ENCODE assay signal across 8 cellular contexts in genomic region chr7:129825005-129825553, GRCh38.
A peak's percentile ranks its signal among the peaks of the same experiment; 100 is the strongest.
DNase-seq lines count a peak whose midpoint lies in the region; ATAC-seq, FAIRE-seq and TF ChIP-seq lines count a peak whose summit lies in the region.

No MANE protein-coding gene starts in this region.

- no peaks in the 10 kb centered on the region for H3F3A ChIP-seq in neural cell (ENCODE audit: insufficient read depth, low read length, poor library complexity, severe bottlenecking)

- H3K36me3 Mint-ChIP-seq in CD8-positive, alpha-beta T cell, result no peaks in the 10 kb centered on the region
- no peaks in the 10 kb centered on the region for H3K36me3 Mint-ChIP-seq in activated T-cell treated with anti-CD3 and anti-CD28 coated beads, Interleukin-2, amount 50 U/mL, for 4 hours (ENCODE audit: insufficient read depth)

- H3K4me3 ChIP-seq in CD8-positive, alpha-beta T cell (ENCODE audit: low read depth, low read length), result peak overlapping the region; percentile 74
- H3K4me3 ChIP-seq in neural cell (ENCODE audit: low read length) (peak overlapping the region; percentile 63), aorta (ENCODE audit: low read length in 2 of 2) (peak overlapping the region; percentile 29 to 76)

- TF ChIP-seq EP300 in neural cell (conservative IDR thresholded peaks at IDR 0.05; ENCODE audit: poor library complexity, severe bottlenecking), result no peak

- POLR2A ChIA-PET in CD8-positive, alpha-beta T cell (lab: Charles Lee), result interaction anchor here (1.5 kb wide), 1 partner anchor 8 kb away, joined by 3 read pairs; no protein-coding TSS in a partner anchor

- H3K4me1 ChIP-seq in CD8-positive, alpha-beta T cell (ENCODE audit: insufficient read depth, low read length), result no peaks in the 10 kb centered on the region
- H3K4me1 ChIP-seq in foreskin keratinocyte (peaks cover 7% of the 10 kb centered on the region), aorta (ENCODE audit: control insufficient read depth in 1 of 2, insufficient read depth in 2 of 2, low read length in 2 of 2) (peaks cover 0 to 2% of the 10 kb centered on the region in 2 donors)

- H3K9me3 ChIP-seq in CD8-positive, alpha-beta T cell (ENCODE audit: low read length), result no peaks in the 10 kb centered on the region
- no peaks in the 10 kb centered on the region for H3K9me3 ChIP-seq in neural cell (ENCODE audit: low read length)
- H3K9me3 ChIP-seq in aorta (ENCODE audit: control insufficient read depth, low read length), result no peaks in the 10 kb centered on the region

- H3K27ac ChIP-seq in CD8-positive, alpha-beta T cell (ENCODE audit: low read depth, low read length), result no peak overlapping the region
- H3K27ac ChIP-seq in foreskin keratinocyte (peak overlapping the region; percentile 38), neural cell (ENCODE audit: low read length) (peak overlapping the region; percentile 12), aorta (ENCODE audit: low read depth in 1 of 2, low read length in 2 of 2) (peak overlapping the region in 1 of 2 donors; percentile 46)

- ATAC-seq in CD8-positive, alpha-beta T cell, result peak; percentile 43
- peak; percentile 41 for ATAC-seq in HG03342 (IDR thresholded peaks at IDR 0.05; ENCODE audit: unreplicated experiment)
- ATAC-seq in activated T-cell treated with anti-CD3 and anti-CD28 coated beads, Interleukin-2, amount 50 U/mL, for 4 hours, result peak; percentile 62 to 68
- peak; percentile 70 for ATAC-seq in foreskin keratinocyte
- peak; percentile 81 for ATAC-seq in aorta (ENCODE audit: low FRiP score)

- no peak overlapping the region for H3K4me2 ChIP-seq in neural cell (ENCODE audit: low read length)

- peak overlapping the region; percentile 18 for H3K27ac Mint-ChIP-seq in CD8-positive, alpha-beta T cell

- H2AFZ ChIP-seq in neural cell (ENCODE audit: low read depth, low read length), result no peak overlapping the region

- WGBS in aorta, 2 donors, result 1% methylated on average over 18 to 23 of the region's 23 CpGs

- no peaks in the 10 kb centered on the region for H4K20me1 ChIP-seq in neural cell (ENCODE audit: insufficient read depth)

- FAIRE-seq in GM19239 (lab: Jason Lieb, UNC), result peak; percentile 64

- no peaks in the 10 kb centered on the region for H3K79me2 ChIP-seq in neural cell (replicated peaks; ENCODE audit: insufficient read depth, low read length)

- intact Hi-C loops in CD8-positive, alpha-beta T cell (cut with DNase I, micrococcal nuclease), result loop anchor here (1.0 to 5.0 kb wide), 12 partner anchors 43 to 483 kb away; no protein-coding TSS in a partner anchor
- intact Hi-C loops in aorta (cut with DNase I), result loop anchor here (2.0 to 10.0 kb wide), 7 partner anchors 37 to 600 kb away; partner anchors contain the start of genes UBE2H (in 2 of the 2), AHCYL2 (in 1 of the 2) and NRF1 (in 1 of the 2)

- no peaks in the 10 kb centered on the region for H3K9me3 Mint-ChIP-seq in CD8-positive, alpha-beta T cell
- H3K9me3 Mint-ChIP-seq in activated T-cell treated with anti-CD3 and anti-CD28 coated beads, Interleukin-2, amount 50 U/mL, for 4 hours, result no peaks in the 10 kb centered on the region

- no peaks in the 10 kb centered on the region for H3K9me2 ChIP-seq in neural cell (ENCODE audit: insufficient read depth, low read length)

- H3K27me3 Mint-ChIP-seq in CD8-positive, alpha-beta T cell (ENCODE audit: low read depth), result no peaks in the 10 kb centered on the region
- H3K27me3 Mint-ChIP-seq in activated T-cell treated with anti-CD3 and anti-CD28 coated beads, Interleukin-2, amount 50 U/mL, for 4 hours (ENCODE audit: low read depth), result no peaks in the 10 kb centered on the region

- no peaks in the 10 kb centered on the region for H3K27me3 ChIP-seq in CD8-positive, alpha-beta T cell (ENCODE audit: insufficient read depth, low read length)
- H3K27me3 ChIP-seq in foreskin keratinocyte, result no peaks in the 10 kb centered on the region
- H3K27me3 ChIP-seq in neural cell (ENCODE audit: insufficient read depth, low read depth, low read length), result no peaks in the 10 kb centered on the region
- no peaks in the 10 kb centered on the region for H3K27me3 ChIP-seq in aorta (ENCODE audit: control insufficient read depth in 1 of 2, insufficient read depth in 2 of 2, low read length in 1 of 2)

- H3K9ac ChIP-seq in neural cell (ENCODE audit: low read length), result peak overlapping the region; percentile 58

- peaks cover 15% of the 10 kb centered on the region for H3K4me1 Mint-ChIP-seq in CD8-positive, alpha-beta T cell (ENCODE audit: low read depth)
- H3K4me1 Mint-ChIP-seq in activated T-cell treated with anti-CD3 and anti-CD28 coated beads, Interleukin-2, amount 50 U/mL, for 4 hours (ENCODE audit: low read depth), result peaks cover 12% of the 10 kb centered on the region

- no peak for TF ChIP-seq RAD21 in neural cell (conservative IDR thresholded peaks at IDR 0.05)

- H3K36me3 ChIP-seq in CD8-positive, alpha-beta T cell (ENCODE audit: insufficient read depth, low read length), result no peaks in the 10 kb centered on the region
- no peaks in the 10 kb centered on the region for H3K36me3 ChIP-seq in neural cell (ENCODE audit: insufficient read depth, low read length)
- no peaks in the 10 kb centered on the region for H3K36me3 ChIP-seq in aorta (ENCODE audit: control insufficient read depth in 1 of 2, insufficient read depth in 2 of 2, low read length in 1 of 2)

- no peak for TF ChIP-seq CTCF in CD8-positive, alpha-beta T cell (IDR thresholded peaks at IDR 0.05)
- TF ChIP-seq CTCF in foreskin keratinocyte (conservative IDR thresholded peaks at IDR 0.05) (peak; percentile 62), neural cell (IDR thresholded peaks at IDR 0.05; ENCODE audit: poor library complexity, severe bottlenecking) (no peak)

- CTCF ChIA-PET in CD8-positive, alpha-beta T cell (lab: Charles Lee), result interaction anchor here (0.6 to 4.1 kb wide), 18 partner anchors 8 to 482 kb away, joined by 3 to 34 read pairs (median 4); no protein-coding TSS in a partner anchor

- DNase-seq in CD8-positive, alpha-beta T cell, result peak in 6 of 7 experiments; percentile 5 to 54 (median 18)
- DNase-seq in GM19239 (ENCODE audit: insufficient read length, low spot score), result peak; percentile 41
- peak; percentile 57 to 74 for DNase-seq in NCI-H446 (lab: John Stamatoyannopoulos, UW)
- no peak for DNase-seq in activated T-cell treated with anti-CD3 and anti-CD28 coated beads, Interleukin-2, amount 50 U/mL, for 4 hours
- peak; percentile 57 to 78 for DNase-seq in foreskin keratinocyte
- peak; percentile 77 to 91 for DNase-seq in aorta

- peak overlapping the region; percentile 89 for H3K4me3 Mint-ChIP-seq in CD8-positive, alpha-beta T cell
- H3K4me3 Mint-ChIP-seq in activated T-cell treated with anti-CD3 and anti-CD28 coated beads, Interleukin-2, amount 50 U/mL, for 4 hours, result peak overlapping the region; percentile 86

TF ChIP-seq in neural cell, 6 proteins besides CTCF, POLR2A, EP300 and RAD21:
- no peak for TF ChIP-seq EZH2 (IDR thresholded peaks at IDR 0.05; ENCODE audit: borderline replicate concordance, insufficient read depth, low read length, poor library complexity, severe bottlenecking)
- TF ChIP-seq MXI1 (conservative IDR thresholded peaks at IDR 0.05; ENCODE audit: poor library complexity, severe bottlenecking), result peak; percentile 13
- no peak for TF ChIP-seq TAF1 (IDR thresholded peaks at IDR 0.05; ENCODE audit: low read depth)
- no peak for TF ChIP-seq SMC3 (conservative IDR thresholded peaks at IDR 0.05; ENCODE audit: poor library complexity)
- peak; percentile 8 for TF ChIP-seq POLR2AphosphoS5 (IDR thresholded peaks at IDR 0.05)
- TF ChIP-seq, protein P1, sequence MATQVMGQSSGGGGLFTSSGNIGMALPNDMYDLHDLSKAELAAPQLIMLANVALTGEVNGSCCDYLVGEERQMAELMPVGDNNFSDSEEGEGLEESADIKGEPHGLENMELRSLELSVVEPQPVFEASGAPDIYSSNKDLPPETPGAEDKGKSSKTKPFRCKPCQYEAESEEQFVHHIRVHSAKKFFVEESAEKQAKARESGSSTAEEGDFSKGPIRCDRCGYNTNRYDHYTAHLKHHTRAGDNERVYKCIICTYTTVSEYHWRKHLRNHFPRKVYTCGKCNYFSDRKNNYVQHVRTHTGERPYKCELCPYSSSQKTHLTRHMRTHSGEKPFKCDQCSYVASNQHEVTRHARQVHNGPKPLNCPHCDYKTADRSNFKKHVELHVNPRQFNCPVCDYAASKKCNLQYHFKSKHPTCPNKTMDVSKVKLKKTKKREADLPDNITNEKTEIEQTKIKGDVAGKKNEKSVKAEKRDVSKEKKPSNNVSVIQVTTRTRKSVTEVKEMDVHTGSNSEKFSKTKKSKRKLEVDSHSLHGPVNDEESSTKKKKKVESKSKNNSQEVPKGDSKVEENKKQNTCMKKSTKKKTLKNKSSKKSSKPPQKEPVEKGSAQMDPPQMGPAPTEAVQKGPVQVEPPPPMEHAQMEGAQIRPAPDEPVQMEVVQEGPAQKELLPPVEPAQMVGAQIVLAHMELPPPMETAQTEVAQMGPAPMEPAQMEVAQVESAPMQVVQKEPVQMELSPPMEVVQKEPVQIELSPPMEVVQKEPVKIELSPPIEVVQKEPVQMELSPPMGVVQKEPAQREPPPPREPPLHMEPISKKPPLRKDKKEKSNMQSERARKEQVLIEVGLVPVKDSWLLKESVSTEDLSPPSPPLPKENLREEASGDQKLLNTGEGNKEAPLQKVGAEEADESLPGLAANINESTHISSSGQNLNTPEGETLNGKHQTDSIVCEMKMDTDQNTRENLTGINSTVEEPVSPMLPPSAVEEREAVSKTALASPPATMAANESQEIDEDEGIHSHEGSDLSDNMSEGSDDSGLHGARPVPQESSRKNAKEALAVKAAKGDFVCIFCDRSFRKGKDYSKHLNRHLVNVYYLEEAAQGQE (IDR thresholded peaks at IDR 0.05; ENCODE audit: borderline replicate concordance), result no peak
